In genomic region chr20:10379761-10380160, GRCh38 we compare ENCODE assay signal across 19 cellular contexts. TPM values are rescaled to one million over a fixed set of nuclear protein-coding genes. Genes with fewer than 3 reads are reported as not detected.
DNase-seq lines count a peak whose midpoint lies in the region; ATAC-seq and TF ChIP-seq lines count a peak whose summit lies in the region.
"Had no signal": no experiment of that assay in that cellular context is flagged by ENCODE, and none has a peak within 500 bp of the region (broad histone marks: within the 10 kb centered on the region; RNA-seq: fewer than 3 reads in every experiment).

No MANE protein-coding gene starts in this region.

- CTCF ChIA-PET in RWPE1 (lab: Yijun Ruan, JAX), result interaction anchor here (0.6 to 1.4 kb wide), 2 partner anchors 289 to 401 kb away, joined by 3 to 5 read pairs; no protein-coding TSS in a partner anchor

- no peak overlapping the region for H3K27ac ChIP-seq in RWPE1
- H3K27ac ChIP-seq: GM23248, HL-60 had no signal

- DNase-seq in NCI-H1417 (lab: John Stamatoyannopoulos, UW) (peak in 2 of 3 experiments; percentile 48 to 85), NCI-H1417 treated with DMSO at 0.1 percent for 48 hours (lab: John Stamatoyannopoulos, UW) (peak; percentile 27), NCI-H748 treated with DMSO at 0.1 percent for 48 hours (lab: John Stamatoyannopoulos, UW) (peak; percentile 42), lung microvascular endothelial cell (ENCODE audit: low read depth in 2 of 2) (peak; percentile 79 to 93), RWPE1 (ENCODE audit: low spot score) (no peak)
- DNase-seq: ACHN; BE2C; C1 segment of cervical spinal cord; CD4-positive, CD25-positive, alpha-beta regulatory T cell; CD8-positive, alpha-beta memory T cell; COR-L47; DMS 273 treated with DMSO at 0.1 percent for 48 hours; DMS53; DND-41; EL; GM23248 had no signal

- TF ChIP-seq CTCF in RWPE1 (conservative IDR thresholded peaks at IDR 0.05; ENCODE audit: low read depth), result no peak

- no peak for ATAC-seq in HG02870 (IDR thresholded peaks at IDR 0.05; ENCODE audit: unreplicated experiment)
- ATAC-seq: GM12878 had no signal

- POLR2A ChIA-PET in RWPE1 (lab: Yijun Ruan, JAX; ENCODE audit: low non-redundant PET), result no interaction called here

RNA-seq across cellular contexts. Expression of gene MKKS, which starts 54.3 kb away (rescaled TPM):
- 3.6 and 3.7 TPM in 2 replicates for total RNA-seq in lung microvascular endothelial cell

RNA-seq across cellular contexts. Expression of gene SLX4IP, which starts 55.3 kb away (rescaled TPM):
- 1.7 and 2.6 TPM in 2 replicates for total RNA-seq in lung microvascular endothelial cell
